In genomic region chr1:2535981-2536380, GRCh38 we compare ENCODE assay signal across 32 cellular contexts. TPM values are rescaled to one million over a fixed set of nuclear protein-coding genes. Genes with fewer than 3 reads are reported as not detected.
"Had no signal": no experiment of that assay in that cellular context is flagged by ENCODE, and none has a peak within 500 bp of the region (broad histone marks: within the 10 kb centered on the region; RNA-seq: fewer than 3 reads in every experiment).

No MANE protein-coding gene starts in this region.

- H3K36me3 ChIP-seq: ascending aorta, brain microvascular endothelial cell, gastroesophageal sphincter, left lung, lower lobe of right lung, thoracic aorta, uterus had no signal

- H3K27ac ChIP-seq: ascending aorta, brain microvascular endothelial cell, gastroesophageal sphincter, thoracic aorta, uterus had no signal

- H3K9me3 ChIP-seq: ascending aorta, gastroesophageal sphincter, left lung, lower lobe of right lung, thoracic aorta, uterus had no signal

- DNase-seq: activated CD4-positive, alpha-beta memory T cell treated with anti-CD3 and anti-CD28 coated beads for 36 hours; activated CD4-positive, alpha-beta T cell treated with anti-CD3 and anti-CD28 coated beads, Interleukin-2, amount 10 ng/mL, durations not matched to agents 24 days and 14 days; activated CD8-positive, alpha-beta memory T cell treated with anti-CD3 and anti-CD28 coated beads, Interleukin-2, amount 50 U/mL, for 4 hours; activated effector memory CD4-positive, alpha-beta T cell treated with anti-CD3 and anti-CD28 coated beads, Interleukin-2, amount 50 U/mL, for 16 hours; activated naive CD4-positive, alpha-beta T cell treated with anti-CD3 and anti-CD28 coated beads, Interleukin-2, amount 10 ng/mL, durations not matched to agents 7 days and 5 days; activated naive CD8-positive, alpha-beta T cell treated with anti-CD3 and anti-CD28 coated beads, Interleukin-2, amount 10 ng/mL, durations not matched to agents 7 days and 5 days; activated T-cell treated with anti-CD3 and anti-CD28 coated beads, Interleukin-2, amount 50 U/mL, for 1 hour; brain microvascular endothelial cell; caudate nucleus; cortex of kidney; head of caudate nucleus; hypothalamus; immature natural killer cell; kidney glomerular epithelial cell; left lung; lower lobe of right lung; mesenchymal stem cell; naive thymus-derived CD8-positive, alpha-beta T cell; stimulated activated CD4-positive, alpha-beta T cell treated with anti-CD3 and anti-CD28 coated beads, Interleukin-12 subunit alpha, Interleukin-12 subunit beta, amount 100 ng/mL, for 4 hours; stimulated activated CD4-positive, alpha-beta T cell treated with anti-CD3 and anti-CD28 coated beads, Interleukin-4, amount 100 ng/mL, for 1 hour; stimulated activated naive CD8-positive, alpha-beta T cell treated with anti-CD3 and anti-CD28 coated beads, Interleukin-15, Interleukin-2, amounts not matched to agents 100 U/mL and 50 U/mL, for 24 hours; uterus had no signal

- FAIRE-seq: endothelial cell of umbilical vein had no signal

- H3K4me3 ChIP-seq: ascending aorta, gastroesophageal sphincter, left lung, lower lobe of right lung, skin epidermis, thoracic aorta, uterus had no signal

RNA-seq across cellular contexts. Expression of gene HES5, which starts 5.9 kb away (rescaled TPM):
- total RNA-seq: activated CD4-positive, alpha-beta T cell treated with anti-CD3 and anti-CD28 coated beads, Interleukin-2, amount 10 ng/mL, durations not matched to agents 24 days and 14 days; activated naive CD8-positive, alpha-beta T cell treated with anti-CD3 and anti-CD28 coated beads, Interleukin-2, amount 10 ng/mL, durations not matched to agents 7 days and 5 days; activated T-helper 1 cell treated with anti-CD3 and anti-CD28 coated beads, Interleukin-12 subunit alpha, Interleukin-12 subunit beta, Interleukin-2, Interleukin-4 antibody, amounts not matched to agents 30 ng/mL and 10 ng/mL and 1 ng/mL, durations not matched to agents 14 hours and 24 hours and 36 hours; ascending aorta; chondrocyte; endothelial cell of umbilical vein; fibroblast of lung; gastroesophageal sphincter; omental fat pad; T-helper 1 cell treated with Interleukin-12 subunit alpha and Interleukin-12 subunit beta and Interleukin-4 antibody, amounts not matched to agents 30 ng/mL and 1 ng/mL, for 36 hours had no signal
- polyA plus RNA-seq: fibroblast of lung; immature natural killer cell; naive thymus-derived CD8-positive, alpha-beta T cell had no signal

RNA-seq across cellular contexts. Expression of gene PLCH2, which starts 59.9 kb away (rescaled TPM):
- total RNA-seq: ascending aorta had no signal
